ENCODE assay signal across 8 cellular contexts in genomic region chr10:100481462-100482081, GRCh38. TPM values are rescaled to one million over a fixed set of nuclear protein-coding genes. Genes with fewer than 3 reads are reported as not detected.
DNase-seq lines count a peak whose midpoint lies in the region; ATAC-seq and TF ChIP-seq lines count a peak whose summit lies in the region.

No MANE protein-coding gene starts in this region.

- H3K4me1 ChIP-seq in adipocyte (ENCODE audit: control insufficient read depth, insufficient read depth, low read length) (peaks cover 13% of the 10 kb centered on the region), heart right ventricle (peaks cover 0 to 20% (median 14%) of the 10 kb centered on the region in 9 donors), transverse colon (peaks cover 9 to 27% (median 17%) of the 10 kb centered on the region in 4 donors)

- H3K27ac ChIP-seq in heart right ventricle (no peak overlapping the region), transverse colon (no peak overlapping the region)

- H3K9me3 ChIP-seq in adipocyte (ENCODE audit: control insufficient read depth, low read length) (no peaks in the 10 kb centered on the region), heart right ventricle (no peaks in the 10 kb centered on the region), transverse colon (no peaks in the 10 kb centered on the region)

- H3K4me3 ChIP-seq in adipocyte (ENCODE audit: low read length) (peak overlapping the region; percentile 72), heart right ventricle (peak overlapping the region; percentile 8 to 63 (median 50)), transverse colon (peak overlapping the region; percentile 12 to 59 (median 34))

- no peak for TF ChIP-seq POLR2A in transverse colon (IDR thresholded peaks at IDR 0.05)

- 1 to 2% methylated on average over 19 of the region's 19 CpGs for WGBS in heart right ventricle, 2 donors
- 1 to 17% methylated on average over 1 to 19 of the region's 19 CpGs for WGBS in transverse colon (ENCODE audit: low coverage in 1 of 2), 2 donors

- intact Hi-C loops in heart right ventricle (cut with DNase I) (no loop called here), transverse colon (cut with DNase I; ENCODE audit: low total_unique reads) (no loop called here)

- peaks cover 68% of the 10 kb centered on the region for H3K27me3 ChIP-seq in adipocyte (replicated peaks; ENCODE audit: control insufficient read depth, insufficient read depth, low read length)
- H3K27me3 ChIP-seq in heart right ventricle, result peaks cover 3 to 58% (median 33%) of the 10 kb centered on the region in 7 donors
- H3K27me3 ChIP-seq in transverse colon, result peaks cover 55% of the 10 kb centered on the region

- in situ Hi-C loops in transverse colon (cut with MboI; ENCODE audit: low pct_ligation_motif_present in 1 of 4, low pct_unique_long_range_greater_than_20kb in 1 of 4, low sequenced_read_pairs in 3 of 4), result no loop called here

- no peak overlapping the region for H3K9ac ChIP-seq in adipocyte (ENCODE audit: low read length)

- TF ChIP-seq EP300 in transverse colon (IDR thresholded peaks at IDR 0.05; ENCODE audit: low read depth), result no peak

- H3K36me3 ChIP-seq in adipocyte (ENCODE audit: control insufficient read depth, insufficient read depth, low read length, severe bottlenecking) (no peaks in the 10 kb centered on the region), heart right ventricle (peaks cover 0 to 24% (median 0%) of the 10 kb centered on the region in 9 donors), transverse colon (no peaks in the 10 kb centered on the region)

- ATAC-seq in HG02623 (IDR thresholded peaks at IDR 0.05; ENCODE audit: unreplicated experiment), result peak; percentile 96
- ATAC-seq in heart right ventricle, result peak; percentile 94 to 97 (median 96)

- DNase-seq in GM10266 (ENCODE audit: extremely low spot score) (peak; percentile 90), NCI-H1105 (lab: John Stamatoyannopoulos, UW) (peak; percentile 59), SW 1271 (lab: John Stamatoyannopoulos, UW) (peak; percentile 13 to 81), adipocyte (ENCODE audit: low read depth) (peak; percentile 93), heart right ventricle (peak; percentile 79 to 84), pons (ENCODE audit: low spot score) (peak; percentile 94), transverse colon (peak; percentile 92)

- TF ChIP-seq CTCF in GM10266 (IDR thresholded peaks at IDR 0.05; ENCODE audit: control insufficient read depth, insufficient read depth, low read depth, missing control alignments) (no peak), heart right ventricle (IDR thresholded peaks at IDR 0.05) (no peak), transverse colon (IDR thresholded peaks at IDR 0.05) (peak in 2 of 5 experiments; percentile 16 to 22)

RNA-seq across cellular contexts. Expression of gene WNT8B, which starts 18.8 kb away (rescaled TPM):
- not detected for total RNA-seq in heart right ventricle
- polyA plus RNA-seq in heart right ventricle, result not detected
- not detected for total RNA-seq in transverse colon

RNA-seq across cellular contexts. Expression of gene SEC31B, which starts 38.1 kb away (rescaled TPM):
- total RNA-seq in heart right ventricle (10 to 100 TPM in 1 of 10 donors, 1 to 10 TPM in 9; 6.7 to 10.6 (median 8.3) TPM), transverse colon (10 to 100 TPM; 14.1 to 32.8 (median 24.1) TPM)
- polyA plus RNA-seq in heart right ventricle, result 10 to 100 TPM in 1 of 2 donors, 1 to 10 TPM in 1; 2.7 to 28.2 TPM

RNA-seq across cellular contexts. Expression of gene NDUFB8, which starts 48.1 kb away (rescaled TPM):
- total RNA-seq in heart right ventricle, result 100 to 1,000 TPM; 321 to 498 (median 422) TPM
- 100 to 1,000 TPM; 750 to 915 TPM for polyA plus RNA-seq in heart right ventricle
- 100 to 1,000 TPM in 3 of 4 donors, 10 to 100 TPM in 1; 70.3 to 265 (median 137) TPM for total RNA-seq in transverse colon

RNA-seq across cellular contexts. Expression of gene HIF1AN, which starts 54.2 kb away (rescaled TPM):
- 10 to 100 TPM; 40.9 to 66.8 (median 50.4) TPM for total RNA-seq in heart right ventricle
- polyA plus RNA-seq in heart right ventricle, result 1 to 10 TPM; 7.1 to 7.2 TPM
- total RNA-seq in transverse colon, result 10 to 100 TPM; 12.8 to 47.2 (median 21.7) TPM
